ENCODE assay signal across 10 cellular contexts in genomic region chr4:48777739-48778138, GRCh38. TPM values are rescaled to one million over a fixed set of nuclear protein-coding genes. Genes with fewer than 3 reads are reported as not detected.
DNase-seq lines count a peak whose midpoint lies in the region; ATAC-seq and TF ChIP-seq lines count a peak whose summit lies in the region.
"Had no signal": no experiment of that assay in that cellular context is flagged by ENCODE, and none has a peak within 500 bp of the region (broad histone marks: within the 10 kb centered on the region; RNA-seq: fewer than 3 reads in every experiment).

No MANE protein-coding gene starts in this region.

- H3K27me3 ChIP-seq in heart left ventricle, result no peaks in the 10 kb centered on the region
- H3K27me3 ChIP-seq in lower lobe of right lung (ENCODE audit: low read depth), result no peaks in the 10 kb centered on the region
- no peaks in the 10 kb centered on the region for H3K27me3 ChIP-seq in upper lobe of left lung

- POLR2A ChIA-PET in activated naive CD8-positive, alpha-beta T cell treated with anti-CD3 and anti-CD28 coated beads, Interleukin-2, amount 10 ng/mL, durations not matched to agents 7 days and 5 days (lab: Charles Lee), result no interaction called here

- H3K27me3 Mint-ChIP-seq in activated naive CD8-positive, alpha-beta T cell treated with anti-CD3 and anti-CD28 coated beads, Interleukin-2, amount 10 ng/mL, durations not matched to agents 7 days and 5 days, result no peaks in the 10 kb centered on the region

- H3K4me1 ChIP-seq in heart left ventricle, result peaks cover 4 to 64% (median 56%) of the 10 kb centered on the region in 12 donors
- peaks cover 59% of the 10 kb centered on the region for H3K4me1 ChIP-seq in lower lobe of right lung
- H3K4me1 ChIP-seq in upper lobe of left lung, result peaks cover 40 to 55% (median 52%) of the 10 kb centered on the region in 4 donors

- DNase-seq in heart left ventricle (no peak), Right ventricle myocardium inferior (ENCODE audit: missing footprints) (no peak), lower lobe of right lung (no peak), upper lobe of left lung (no peak), middle frontal gyrus (ENCODE audit: extremely low spot score, low spot score) (no peak), T1000 (lab: John Stamatoyannopoulos, UW) (no peak), ecto neural progenitor cell (ENCODE audit: low spot score) (no peak)
- no peak for DNase-seq in activated naive CD8-positive, alpha-beta T cell treated with anti-CD3 and anti-CD28 coated beads, Interleukin-2, amount 10 ng/mL, durations not matched to agents 7 days and 5 days
- DNase-seq: effector CD4-positive, alpha-beta T cell; stimulated activated CD4-positive, alpha-beta T cell treated with anti-CD3 and anti-CD28 coated beads, Interleukin-2, amount 100 ng/mL, for 48 hours had no signal

- H3K9me3 ChIP-seq in heart left ventricle (no peaks in the 10 kb centered on the region), lower lobe of right lung (no peaks in the 10 kb centered on the region), upper lobe of left lung (no peaks in the 10 kb centered on the region)

- H3K4me3 Mint-ChIP-seq in activated naive CD8-positive, alpha-beta T cell treated with anti-CD3 and anti-CD28 coated beads, Interleukin-2, amount 10 ng/mL, durations not matched to agents 7 days and 5 days, result peak overlapping the region; percentile 98

- no peak overlapping the region for H3K27ac Mint-ChIP-seq in activated naive CD8-positive, alpha-beta T cell treated with anti-CD3 and anti-CD28 coated beads, Interleukin-2, amount 10 ng/mL, durations not matched to agents 7 days and 5 days

- TF ChIP-seq CTCF in heart left ventricle (IDR thresholded peaks at IDR 0.05) (no peak), lower lobe of right lung (IDR thresholded peaks at IDR 0.05) (no peak), upper lobe of left lung (IDR thresholded peaks at IDR 0.05) (no peak)

- H3K36me3 ChIP-seq in heart left ventricle (no peaks in the 10 kb centered on the region), lower lobe of right lung (no peaks in the 10 kb centered on the region), upper lobe of left lung (no peaks in the 10 kb centered on the region)

- no peak for TF ChIP-seq EP300 in upper lobe of left lung (IDR thresholded peaks at IDR 0.05)

- H3K4me3 ChIP-seq in heart left ventricle (peak overlapping the region in 11 of 12 donors; percentile 71 to 98 (median 93)), lower lobe of right lung (peak overlapping the region; percentile 94), upper lobe of left lung (peak overlapping the region in 3 of 4 donors; percentile 85 to 98 (median 86))

- H3K4me1 Mint-ChIP-seq in activated naive CD8-positive, alpha-beta T cell treated with anti-CD3 and anti-CD28 coated beads, Interleukin-2, amount 10 ng/mL, durations not matched to agents 7 days and 5 days, result peaks cover 34% of the 10 kb centered on the region

- H3K27ac ChIP-seq in heart left ventricle, result peak overlapping the region in 10 of 12 donors; percentile 91 to 98 (median 97)
- H3K27ac ChIP-seq in lower lobe of right lung, result peak overlapping the region; percentile 97
- peak overlapping the region in 2 of 4 donors; percentile 98 for H3K27ac ChIP-seq in upper lobe of left lung

- 44 to 53% (median 47%) methylated on average over 10 of the region's 10 CpGs for WGBS in heart left ventricle, 4 donors
- WGBS in upper lobe of left lung, 2 donors, result 39 to 40% methylated on average over 10 of the region's 10 CpGs

- H3K36me3 Mint-ChIP-seq in activated naive CD8-positive, alpha-beta T cell treated with anti-CD3 and anti-CD28 coated beads, Interleukin-2, amount 10 ng/mL, durations not matched to agents 7 days and 5 days, result peaks cover 14% of the 10 kb centered on the region

- no peaks in the 10 kb centered on the region for H3K9me3 Mint-ChIP-seq in activated naive CD8-positive, alpha-beta T cell treated with anti-CD3 and anti-CD28 coated beads, Interleukin-2, amount 10 ng/mL, durations not matched to agents 7 days and 5 days

- intact Hi-C loops in heart left ventricle (cut with DNase I) (loop anchor here in 7 of 10 donors (5.0 to 10.0 kb wide), 7 partner anchors 53 to 200 kb away; partner anchors contain the start of gene OCIAD2 (in 1 of the 7)), Right ventricle myocardium inferior (cut with DNase I) (loop anchor here (5.0 to 10.0 kb wide), 4 partner anchors 73 to 200 kb away; no protein-coding TSS in a partner anchor), lower lobe of right lung (cut with DNase I) (no loop called here)

- ATAC-seq in heart left ventricle (no peak), Right ventricle myocardium inferior (no peak), lower lobe of right lung (no peak), upper lobe of left lung (ENCODE audit: low FRiP score in 2 of 2) (no peak)
- ATAC-seq in activated naive CD8-positive, alpha-beta T cell treated with anti-CD3 and anti-CD28 coated beads, Interleukin-2, amount 10 ng/mL, durations not matched to agents 7 days and 5 days (ENCODE audit: low read depth), result no peak

- no peak for TF ChIP-seq POLR2A in heart left ventricle (IDR thresholded peaks at IDR 0.05)
- TF ChIP-seq POLR2A in upper lobe of left lung (IDR thresholded peaks at IDR 0.05), result no peak

RNA-seq across cellular contexts. Expression of gene FRYL, which starts 2.3 kb away (rescaled TPM):
- total RNA-seq in heart left ventricle, result 10 to 100 TPM; 27.0 to 61.3 (median 36.3) TPM
- polyA plus RNA-seq in heart left ventricle, result 10 to 100 TPM; 12.3 to 18.7 TPM
- 36.2 TPM for total RNA-seq in Right ventricle myocardium inferior
- 100 to 1,000 TPM in 1 of 2 experiments, 10 to 100 TPM in 1; 95.9 to 114 TPM for total RNA-seq in activated naive CD8-positive, alpha-beta T cell treated with anti-CD3 and anti-CD28 coated beads, Interleukin-2, amount 10 ng/mL, durations not matched to agents 7 days and 5 days
- total RNA-seq in lower lobe of right lung, result 85.0 TPM
- 10 to 100 TPM; 48.6 to 96.9 (median 69.2) TPM for total RNA-seq in upper lobe of left lung

RNA-seq across cellular contexts. Expression of gene OCIAD1, which starts 53.1 kb away (rescaled TPM):
- total RNA-seq in heart left ventricle (100 to 1,000 TPM; 102 to 175 (median 137) TPM), Right ventricle myocardium inferior (128 TPM), lower lobe of right lung (101 TPM), upper lobe of left lung (100 to 1,000 TPM in 1 of 6 donors, 10 to 100 TPM in 5; 31.5 to 104 (median 82.9) TPM)
- 100 to 1,000 TPM; 132 to 133 TPM for polyA plus RNA-seq in heart left ventricle
- total RNA-seq in activated naive CD8-positive, alpha-beta T cell treated with anti-CD3 and anti-CD28 coated beads, Interleukin-2, amount 10 ng/mL, durations not matched to agents 7 days and 5 days, result 100 to 1,000 TPM; 104 to 107 TPM
